Comparison of ENCODE assay signal across 8 cellular contexts in the genomic region with DNA sequence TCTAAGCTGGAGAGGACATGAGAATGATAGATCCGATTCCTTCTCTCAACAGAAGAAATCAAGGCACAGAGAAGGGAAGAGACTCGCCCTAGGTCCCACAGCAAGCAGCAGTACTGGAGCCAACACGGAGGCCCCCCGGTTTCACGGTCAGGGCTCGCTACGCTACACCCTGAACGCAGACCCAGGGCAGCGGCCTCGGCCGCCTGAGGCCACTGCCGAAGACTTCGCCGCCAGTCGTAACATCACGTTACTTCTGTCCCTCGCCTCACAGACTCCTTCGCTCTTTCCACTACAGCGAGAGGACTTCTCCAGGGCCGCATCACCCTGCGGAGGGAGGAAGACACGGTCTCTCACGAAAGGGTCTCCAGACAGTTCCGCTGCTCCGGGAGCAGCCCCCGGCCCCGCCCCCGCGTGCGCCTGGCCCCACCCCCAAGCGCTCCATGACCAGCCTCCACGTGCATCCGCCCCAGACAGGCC. TPM values are rescaled to one million over a fixed set of nuclear protein-coding genes. Genes with fewer than 3 reads are reported as not detected.
A peak's percentile ranks its signal among the peaks of the same experiment; 100 is the strongest.
DNase-seq lines count a peak whose midpoint lies in the region; ATAC-seq, FAIRE-seq and TF ChIP-seq lines count a peak whose summit lies in the region.

No MANE protein-coding gene starts in this region.

- peaks cover 6% of the 10 kb centered on the region for H3K4me1 ChIP-seq in keratinocyte (ENCODE audit: control insufficient read depth, extremely low read depth, insufficient read depth, low read length)
- H3K4me1 ChIP-seq in testis, result peaks cover 5% of the 10 kb centered on the region

- intact Hi-C loops in activated T-helper 1 cell treated with anti-CD3 and anti-CD28 coated beads, Interleukin-12 subunit alpha, Interleukin-12 subunit beta, Interleukin-2, Interleukin-4 antibody, amounts not matched to agents 30 ng/mL and 10 ng/mL and 1 ng/mL, durations not matched to agents 14 hours and 24 hours and 36 hours (cut with micrococcal nuclease), result loop anchor here (1.0 to 5.0 kb wide), 6 partner anchors 32 to 532 kb away; partner anchors contain the start of genes DPF3, NUMB, PSEN1 and RBM25
- intact Hi-C loops in testis (cut with DNase I; ENCODE audit: low total_unique reads), result no loop called here

- no peaks in the 10 kb centered on the region for H4K20me1 ChIP-seq in keratinocyte (ENCODE audit: control insufficient read depth, extremely low read depth, insufficient read depth, low read length)

- H3K4me3 ChIP-seq in keratinocyte (ENCODE audit: control insufficient read depth in 2 of 3, extremely low read depth in 1 of 3, insufficient read depth in 2 of 3, low read depth in 1 of 3, low read length in 3 of 3) (peak overlapping the region; percentile 63 to 93 (median 85)), testis (peak overlapping the region; percentile 57 to 85)

- DNase-seq in activated T-helper 1 cell treated with anti-CD3 and anti-CD28 coated beads, Interleukin-12 subunit alpha, Interleukin-12 subunit beta, Interleukin-2, Interleukin-4 antibody, amounts not matched to agents 30 ng/mL and 10 ng/mL and 1 ng/mL, durations not matched to agents 14 hours and 24 hours and 36 hours (ENCODE audit: low spot score), result no peak
- DNase-seq in keratinocyte (ENCODE audit: low read depth, low spot score), result no peak
- DNase-seq in testis, result no peak
- DNase-seq in kidney glomerular epithelial cell (lab: John Stamatoyannopoulos, UW), result no peak
- DNase-seq in GM12892 (ENCODE audit: insufficient read length), result no peak
- DNase-seq in NCI-H345 (lab: John Stamatoyannopoulos, UW), result no peak

- ATAC-seq in GM18907 (IDR thresholded peaks at IDR 0.05; ENCODE audit: unreplicated experiment) (peak; percentile 28), HG03025 (IDR thresholded peaks at IDR 0.05; ENCODE audit: low FRiP score, unreplicated experiment) (peak; percentile 15)

- no peaks in the 10 kb centered on the region for H3K36me3 Mint-ChIP-seq in activated T-helper 1 cell treated with anti-CD3 and anti-CD28 coated beads, Interleukin-12 subunit alpha, Interleukin-12 subunit beta, Interleukin-2, Interleukin-4 antibody, amounts not matched to agents 30 ng/mL and 10 ng/mL and 1 ng/mL, durations not matched to agents 14 hours and 24 hours and 36 hours (ENCODE audit: low read depth)

- no peaks in the 10 kb centered on the region for H3K9me1 ChIP-seq in keratinocyte (ENCODE audit: control insufficient read depth, extremely low read depth, insufficient read depth, low read length)

- H3K27ac Mint-ChIP-seq in activated T-helper 1 cell treated with anti-CD3 and anti-CD28 coated beads, Interleukin-12 subunit alpha, Interleukin-12 subunit beta, Interleukin-2, Interleukin-4 antibody, amounts not matched to agents 30 ng/mL and 10 ng/mL and 1 ng/mL, durations not matched to agents 14 hours and 24 hours and 36 hours, result peak overlapping the region; percentile 95

- TF ChIP-seq POLR2A in testis (IDR thresholded peaks at IDR 0.05) (no peak), GM12892 (IDR thresholded peaks at IDR 0.05; ENCODE audit: low read depth, low read length) (no peak)

- peak overlapping the region; percentile 90 for H3K4me3 Mint-ChIP-seq in activated T-helper 1 cell treated with anti-CD3 and anti-CD28 coated beads, Interleukin-12 subunit alpha, Interleukin-12 subunit beta, Interleukin-2, Interleukin-4 antibody, amounts not matched to agents 30 ng/mL and 10 ng/mL and 1 ng/mL, durations not matched to agents 14 hours and 24 hours and 36 hours

- H3K9me3 ChIP-seq in keratinocyte (ENCODE audit: control insufficient read depth, low read depth, low read length) (no peaks in the 10 kb centered on the region), testis (no peaks in the 10 kb centered on the region)

- H3K27me3 ChIP-seq in keratinocyte (ENCODE audit: control insufficient read depth, extremely low read depth, insufficient read depth, low read length) (no peaks in the 10 kb centered on the region), testis (no peaks in the 10 kb centered on the region)

- H3K79me2 ChIP-seq in keratinocyte (ENCODE audit: control insufficient read depth, insufficient read depth, low read length), result peaks cover 23% of the 10 kb centered on the region

- H3K9me3 Mint-ChIP-seq in activated T-helper 1 cell treated with anti-CD3 and anti-CD28 coated beads, Interleukin-12 subunit alpha, Interleukin-12 subunit beta, Interleukin-2, Interleukin-4 antibody, amounts not matched to agents 30 ng/mL and 10 ng/mL and 1 ng/mL, durations not matched to agents 14 hours and 24 hours and 36 hours, result no peaks in the 10 kb centered on the region

- peaks cover 19% of the 10 kb centered on the region for H3K27me3 Mint-ChIP-seq in activated T-helper 1 cell treated with anti-CD3 and anti-CD28 coated beads, Interleukin-12 subunit alpha, Interleukin-12 subunit beta, Interleukin-2, Interleukin-4 antibody, amounts not matched to agents 30 ng/mL and 10 ng/mL and 1 ng/mL, durations not matched to agents 14 hours and 24 hours and 36 hours (ENCODE audit: insufficient read depth)

- 3 to 4% methylated on average over 11 to 31 of the region's 33 CpGs for WGBS in testis, 2 donors

- H3K36me3 ChIP-seq in keratinocyte (ENCODE audit: control insufficient read depth in 2 of 2, extremely low read depth in 1 of 2, insufficient read depth in 2 of 2, low read length in 2 of 2) (peaks cover 0 to 1% of the 10 kb centered on the region in 2 experiments), testis (ENCODE audit: low read depth, missing control alignments) (no peaks in the 10 kb centered on the region)

- FAIRE-seq in keratinocyte (lab: Jason Lieb, UNC) (no peak), GM12892 (lab: Jason Lieb, UNC) (no peak)

- H3K4me2 ChIP-seq in keratinocyte (ENCODE audit: control insufficient read depth, extremely low read depth, insufficient read depth, low read depth, low read length), result peak overlapping the region; percentile 94

- dilution Hi-C loops in keratinocyte (cut with MboI; ENCODE audit: extremely low pct_ligation_motif_present, low sequenced_read_pairs), result no loop called here

- peak overlapping the region; percentile 58 for H3K9ac ChIP-seq in keratinocyte (ENCODE audit: control insufficient read depth, extremely low read depth, insufficient read depth, low read length)

- H3K27ac ChIP-seq in keratinocyte (ENCODE audit: control insufficient read depth, insufficient read depth, low read length) (peak overlapping the region; percentile 22), testis (peak overlapping the region; percentile 71 to 81)

- peak overlapping the region; percentile 96 for H2AFZ ChIP-seq in keratinocyte (ENCODE audit: control insufficient read depth, low read length)

- peaks cover 8% of the 10 kb centered on the region for H3K4me1 Mint-ChIP-seq in activated T-helper 1 cell treated with anti-CD3 and anti-CD28 coated beads, Interleukin-12 subunit alpha, Interleukin-12 subunit beta, Interleukin-2, Interleukin-4 antibody, amounts not matched to agents 30 ng/mL and 10 ng/mL and 1 ng/mL, durations not matched to agents 14 hours and 24 hours and 36 hours (ENCODE audit: low read depth)

- TF ChIP-seq CTCF in keratinocyte (optimal IDR thresholded peaks at IDR 0.05 in 1 of 3, IDR thresholded peaks at IDR 0.05 in 1 of 3, conservative IDR thresholded peaks at IDR 0.05 in 1 of 3; ENCODE audit: extremely low read depth in 1 of 3, insufficient read depth in 2 of 3, low read length in 3 of 3) (no peak), testis (IDR thresholded peaks at IDR 0.05) (no peak)

RNA-seq across cellular contexts. Expression of gene DCAF4, which starts 0.4 kb away (rescaled TPM):
- total RNA-seq in activated T-helper 1 cell treated with anti-CD3 and anti-CD28 coated beads, Interleukin-12 subunit alpha, Interleukin-12 subunit beta, Interleukin-2, Interleukin-4 antibody, amounts not matched to agents 30 ng/mL and 10 ng/mL and 1 ng/mL, durations not matched to agents 14 hours and 24 hours and 36 hours, result 17.1 and 20.4 TPM in 2 replicates
- polyA plus RNA-seq in keratinocyte, result 20.8 to 34.1 TPM (median 26.1 TPM) in 3 replicates
- polyA plus RNA-seq in keratinocyte (2011; ENCODE audit: low read depth), result 7.5 TPM
- 18.7 and 18.8 TPM in 2 replicates for polyA plus RNA-seq in keratinocyte (2011; cell fraction: cytosol; rRNA removed)
- 50.7 and 56.3 TPM in 2 replicates for polyA plus RNA-seq in keratinocyte (2011; cell fraction: nucleus; rRNA removed)
- polyA plus RNA-seq in keratinocyte (2012; ENCODE audit: low replicate concordance), result 9.2 and 19.6 TPM in 2 replicates
- polyA minus RNA-seq in keratinocyte, result 20.3 to 42.3 TPM (median 25.0 TPM) in 3 replicates
- 11.1 TPM for polyA minus RNA-seq in keratinocyte (2011; cell fraction: cytosol; rRNA and poly(A)+ RNA removed)
- 15.5 and 17.0 TPM in 2 replicates for polyA minus RNA-seq in keratinocyte (2011; cell fraction: nucleus; rRNA and poly(A)+ RNA removed)
- total RNA-seq in testis, result 10 to 100 TPM; 35.6 to 38.0 TPM
- 19.2 TPM for polyA plus RNA-seq in testis (ENCODE audit: insufficient read depth, low read depth, low replicate concordance)
- polyA plus RNA-seq in GM12892 (2012; ENCODE audit: missing spikeins), result 26.0 TPM

RNA-seq across cellular contexts. Expression of gene DPF3, which starts 32.0 kb away (rescaled TPM):
- total RNA-seq in activated T-helper 1 cell treated with anti-CD3 and anti-CD28 coated beads, Interleukin-12 subunit alpha, Interleukin-12 subunit beta, Interleukin-2, Interleukin-4 antibody, amounts not matched to agents 30 ng/mL and 10 ng/mL and 1 ng/mL, durations not matched to agents 14 hours and 24 hours and 36 hours, result 2.8 and 4.3 TPM in 2 replicates
- polyA plus RNA-seq in keratinocyte (0.61 to 1.1 TPM (median 0.66 TPM) in 3 replicates), testis (ENCODE audit: insufficient read depth, low read depth, low replicate concordance) (26.4 TPM)
- polyA plus RNA-seq in keratinocyte (2011; ENCODE audit: low read depth), result 0.36 TPM
- polyA plus RNA-seq in keratinocyte (2011; cell fraction: cytosol; rRNA removed), result 0.33 and 0.48 TPM in 2 replicates
- polyA plus RNA-seq in keratinocyte (2011; cell fraction: nucleus; rRNA removed), result 1.1 and 1.5 TPM in 2 replicates
- polyA plus RNA-seq in keratinocyte (2012; ENCODE audit: low replicate concordance), result 0.84 TPM in 1 of 2 replicates, not detected in the other
- 0.93 to 1.8 TPM (median 1.1 TPM) in 3 replicates for polyA minus RNA-seq in keratinocyte
- not detected for polyA minus RNA-seq in keratinocyte (2011; cell fraction: cytosol; rRNA and poly(A)+ RNA removed)
- polyA minus RNA-seq in keratinocyte (2011; cell fraction: nucleus; rRNA and poly(A)+ RNA removed), result 1.3 and 1.5 TPM in 2 replicates
- 10 to 100 TPM; 14.6 to 41.6 TPM for total RNA-seq in testis
- polyA plus RNA-seq in GM12892 (2012; ENCODE audit: missing spikeins), result 2.2 TPM
